ENCODE assay signal across 8 cellular contexts in genomic region chr12:54603173-54603814, GRCh38. TPM values are rescaled to one million over a fixed set of nuclear protein-coding genes. Genes with fewer than 3 reads are reported as not detected.
DNase-seq lines count a peak whose midpoint lies in the region; ATAC-seq and TF ChIP-seq lines count a peak whose summit lies in the region.

No MANE protein-coding gene starts in this region.

- H3K27ac ChIP-seq in PC-9 (no peak overlapping the region), neuronal stem cell (replicated peaks; ENCODE audit: low read length) (no peak overlapping the region), thoracic aorta (no peak overlapping the region)

- H3F3A ChIP-seq in PC-9 (ENCODE audit: insufficient read depth, low read depth), result no peaks in the 10 kb centered on the region

- peak; percentile 90 for ATAC-seq in GM19455 (IDR thresholded peaks at IDR 0.05; ENCODE audit: unreplicated experiment)
- peak; percentile 91 for ATAC-seq in HG03558 (IDR thresholded peaks at IDR 0.05; ENCODE audit: extremely low read depth, unreplicated experiment)
- peak; percentile 82 for ATAC-seq in thoracic aorta (ENCODE audit: insufficient number of reproducible peaks, low FRiP score, low read depth)

- DNase-seq in D341Med (ENCODE audit: low spot score) (peak; percentile 74), PC-9 (peak; percentile 44), activated T-cell treated with anti-CD3 and anti-CD28 coated beads for 48 hours (ENCODE audit: low read depth) (peak; percentile 40), fibroblast of peridontal ligament (ENCODE audit: extremely low read depth) (peak; percentile 60), neuronal stem cell (ENCODE audit: low spot score) (peak; percentile 52), thoracic aorta (ENCODE audit: low spot score) (peak; percentile 21)

- no peak overlapping the region for H2AK5ac ChIP-seq in neuronal stem cell (ENCODE audit: low read depth, low read length)

- POLR2A ChIA-PET in PC-9 (lab: Charles Lee; ENCODE audit: unreplicated experiment), result no interaction called here

- no peak overlapping the region for H4K8ac ChIP-seq in neuronal stem cell (ENCODE audit: low read depth, low read length)

- intact Hi-C loops in PC-9 (cut with micrococcal nuclease; ENCODE audit: unreplicated experiment), result loop anchor here (10.0 kb wide), 1 partner anchor 352 kb away; no protein-coding TSS in a partner anchor

- no peak overlapping the region for H2BK120ac ChIP-seq in neuronal stem cell (ENCODE audit: low read depth, low read length)

- H3K9me3 ChIP-seq in PC-9 (ENCODE audit: insufficient read depth, low read depth), result no peaks in the 10 kb centered on the region
- H3K9me3 ChIP-seq in neuronal stem cell (replicated peaks in 1 of 2; ENCODE audit: control insufficient read depth in 2 of 2, insufficient read depth in 1 of 2, low read depth in 1 of 2, low read length in 2 of 2), result no peaks in the 10 kb centered on the region
- no peaks in the 10 kb centered on the region for H3K9me3 ChIP-seq in thoracic aorta

- no peak overlapping the region for H3K23ac ChIP-seq in neuronal stem cell (ENCODE audit: low read depth, low read length, poor library complexity)

- no peak overlapping the region for H3K9ac ChIP-seq in neuronal stem cell (ENCODE audit: low read depth, low read length, poor library complexity)

- H3K36me3 ChIP-seq in PC-9 (ENCODE audit: low read depth) (no peaks in the 10 kb centered on the region), neuronal stem cell (replicated peaks in 1 of 2; ENCODE audit: control insufficient read depth in 2 of 2, insufficient read depth in 2 of 2, low read length in 2 of 2) (no peaks in the 10 kb centered on the region), thoracic aorta (no peaks in the 10 kb centered on the region)

- no peaks in the 10 kb centered on the region for H3K4me1 ChIP-seq in PC-9 (replicated peaks; ENCODE audit: insufficient read depth)
- peaks cover 0 to 1% of the 10 kb centered on the region in 2 donors for H3K4me1 ChIP-seq in neuronal stem cell (ENCODE audit: control insufficient read depth in 2 of 2, insufficient read depth in 1 of 2, low read depth in 1 of 2, low read length in 2 of 2)
- H3K4me1 ChIP-seq in thoracic aorta (ENCODE audit: control insufficient read depth in 1 of 2, low read depth in 2 of 2), result no peaks in the 10 kb centered on the region

- H2BK12ac ChIP-seq in neuronal stem cell (ENCODE audit: low read length), result no peak overlapping the region

- no CpG with 5 or more reads among the region's 8 CpGs for WGBS in neuronal stem cell (ENCODE audit: extremely low coverage in 2 of 2, insufficient read length in 2 of 2, insufficient replicate concordance in 1 of 2), 2 donors

- no peak overlapping the region for H3K14ac ChIP-seq in neuronal stem cell (ENCODE audit: low read length)

- H3K4ac ChIP-seq in neuronal stem cell (ENCODE audit: low read length), result no peak overlapping the region

- H2BK15ac ChIP-seq in neuronal stem cell (ENCODE audit: low read length), result no peak overlapping the region

- no TSS peak for BruUV-seq in PC-9 (replicated peaks; lab: Mats Ljungman, UMichigan)

- H4K20me1 ChIP-seq in PC-9 (ENCODE audit: insufficient read depth), result no peaks in the 10 kb centered on the region

- no peaks in the 10 kb centered on the region for H3K79me2 ChIP-seq in PC-9 (ENCODE audit: low read depth)

- H3K27me3 ChIP-seq in PC-9 (ENCODE audit: insufficient read depth, low read depth), result peaks cover 21% of the 10 kb centered on the region; the same call in 1 of the 2 replicates
- no peaks in the 10 kb centered on the region for H3K27me3 ChIP-seq in neuronal stem cell (ENCODE audit: control insufficient read depth in 3 of 3, insufficient read depth in 3 of 3, low read depth in 1 of 3, low read length in 3 of 3)
- no peaks in the 10 kb centered on the region for H3K27me3 ChIP-seq in thoracic aorta (replicated peaks; ENCODE audit: insufficient read depth)

- TF ChIP-seq CTCF in PC-9 (conservative IDR thresholded peaks at IDR 0.05) (peak; percentile 78), thoracic aorta (IDR thresholded peaks at IDR 0.05) (peak; percentile 70)

- CTCF ChIA-PET in PC-9 (lab: Charles Lee), result no interaction called here

- H3K79me1 ChIP-seq in neuronal stem cell (ENCODE audit: low read depth, low read length), result no peaks in the 10 kb centered on the region

- no peak overlapping the region for H4K91ac ChIP-seq in neuronal stem cell (ENCODE audit: low read depth, low read length, poor library complexity)

- H2BK5ac ChIP-seq in neuronal stem cell (ENCODE audit: low read length), result no peak overlapping the region

- H3K4me2 ChIP-seq in PC-9 (no peak overlapping the region), neuronal stem cell (ENCODE audit: insufficient read depth, low read length, poor library complexity, severe bottlenecking) (no peak overlapping the region)

- H3K18ac ChIP-seq in neuronal stem cell (ENCODE audit: low read length), result no peak overlapping the region

- H3K4me3 ChIP-seq in PC-9 (no peak overlapping the region), neuronal stem cell (ENCODE audit: low read length in 2 of 2) (no peak overlapping the region), thoracic aorta (no peak overlapping the region)

- no peak overlapping the region for H2AFZ ChIP-seq in PC-9
- no peak overlapping the region for H2AFZ ChIP-seq in neuronal stem cell (ENCODE audit: low read length)

- H3K9me2 ChIP-seq in PC-9 (ENCODE audit: insufficient read depth), result no peaks in the 10 kb centered on the region

RNA-seq across cellular contexts. Expression of gene PPP1R1A, which starts 14.8 kb away (rescaled TPM):
- total RNA-seq in PC-9 (2021) (not detected in 2 replicates), thoracic aorta (10 to 100 TPM in 1 of 2 donors, 1 to 10 TPM in 1; 3.3 to 10.3 TPM)
- 23.3 TPM for polyA plus RNA-seq in neuronal stem cell (2013, experiment 1 of 2)
- 25.6 TPM for polyA plus RNA-seq in neuronal stem cell (2013, experiment 2 of 2)

RNA-seq across cellular contexts. Expression of gene LACRT, which starts 31.4 kb away (rescaled TPM):
- total RNA-seq in PC-9 (2021) (not detected in 2 replicates), thoracic aorta (not detected)
- polyA plus RNA-seq in neuronal stem cell (2013, experiment 1 of 2), result not detected
- polyA plus RNA-seq in neuronal stem cell (2013, experiment 2 of 2), result not detected

RNA-seq across cellular contexts. Expression of gene DCD, which starts 44.9 kb away (rescaled TPM):
- total RNA-seq in PC-9 (2021) (not detected in 2 replicates), thoracic aorta (1 to 10 TPM in 1 of 2 donors, not detected in 1; 6.5 TPM)
- not detected for polyA plus RNA-seq in neuronal stem cell (2013, experiment 1 of 2)
- not detected for polyA plus RNA-seq in neuronal stem cell (2013, experiment 2 of 2)

RNA-seq across cellular contexts. Expression of gene PDE1B, which starts 53.9 kb away (rescaled TPM):
- total RNA-seq in PC-9 (2021) (not detected in 2 replicates), thoracic aorta (10 to 100 TPM; 35.5 to 39.2 TPM)
- 3.9 TPM for polyA plus RNA-seq in neuronal stem cell (2013, experiment 1 of 2)
- polyA plus RNA-seq in neuronal stem cell (2013, experiment 2 of 2), result 4.1 TPM

Comparison
In these comparisons a context has a peak if more than half of its experiments do, and no peak if none do; other contexts are left out.
1. DNase-seq: peak in every context shown above with its lines; median percentile 74 in D341Med; 60 in fibroblast of peridontal ligament; 52 in neuronal stem cell; 44 in PC-9; 40 in activated T-cell treated with anti-CD3 and anti-CD28 coated beads for 48 hours; 21 in thoracic aorta.